ENCODE assay signal across 1 cellular context in genomic region chr9:109500421-109500974, GRCh38.
TF ChIP-seq lines count a peak whose summit lies in the region.

No MANE protein-coding gene starts in this region.

TF ChIP-seq in HepG2, 621 proteins besides CTCF, POLR2A, EP300 and RAD21 (continued from another document):
- TF ChIP-seq ATF2 (CRISPR knock-in tag; IDR thresholded peaks at IDR 0.05) (no peak), ZFP36L1 (CRISPR knock-in tag; IDR thresholded peaks at IDR 0.05) (no peak), ZNF260 (CRISPR knock-in tag; IDR thresholded peaks at IDR 0.05; ENCODE audit: borderline replicate concordance, low read depth) (no peak), ZNF670 (CRISPR knock-in tag; IDR thresholded peaks at IDR 0.05; ENCODE audit: borderline replicate concordance) (no peak), BORCS8-MEF2B (CRISPR knock-in tag; IDR thresholded peaks at IDR 0.05) (no peak), ZNF460 (CRISPR knock-in tag; IDR thresholded peaks at IDR 0.05; ENCODE audit: borderline replicate concordance) (peak; percentile 83), PITX1 (CRISPR knock-in tag; IDR thresholded peaks at IDR 0.05) (no peak), AFF4 (CRISPR knock-in tag; IDR thresholded peaks at IDR 0.05) (no peak), ZNF143 (CRISPR knock-in tag; IDR thresholded peaks at IDR 0.05) (no peak), PHF21A (CRISPR knock-in tag; IDR thresholded peaks at IDR 0.05) (no peak), MEIS2 (CRISPR knock-in tag; IDR thresholded peaks at IDR 0.05) (no peak), ZNF121 (CRISPR knock-in tag; IDR thresholded peaks at IDR 0.05) (peak; percentile 85), ZNF12 (CRISPR knock-in tag; IDR thresholded peaks at IDR 0.05) (no peak), ZBTB43 (CRISPR knock-in tag; conservative IDR thresholded peaks at IDR 0.05) (no peak), ZNF710 (CRISPR knock-in tag; IDR thresholded peaks at IDR 0.05; ENCODE audit: borderline replicate concordance) (no peak)
